8 cellular contexts compared by ENCODE assay signal in genomic region chr1:17011439-17012307, GRCh38. TPM values are rescaled to one million over a fixed set of nuclear protein-coding genes. Genes with fewer than 3 reads are reported as not detected.
DNase-seq lines count a peak whose midpoint lies in the region; ATAC-seq and TF ChIP-seq lines count a peak whose summit lies in the region.

TSS of gene ATP13A2 (minus strand) at chr1:17011928. CDS start at chr1:17011738, 190 bp downstream.

- H3K9ac ChIP-seq in Karpas-422 (ENCODE audit: low read length): peak within 1 kb of the TSS; percentile 78
- peak within 1 kb of the TSS; percentile 51 to 77 for H3K9ac ChIP-seq in stomach smooth muscle (ENCODE audit: low read length in 2 of 2)

- H3K36me3 Mint-ChIP-seq in neural crest cell (ENCODE audit: low read depth): peaks cover 3% of the 10 kb centered on the region

- no peaks in the 10 kb centered on the region for H3K9me3 Mint-ChIP-seq in neural crest cell

- DNase-seq in DMS53 (lab: John Stamatoyannopoulos, UW) (peak; percentile 96), Karpas-422 (peak; percentile 95), SHP77 (lab: John Stamatoyannopoulos, UW) (peak; percentile 85 to 94), activated gamma-delta T cell treated with Interleukin-2 at 50 U/mL for 16 hours (peak; percentile 78), foreskin fibroblast (peak; percentile 66 to 87), neural crest cell (ENCODE audit: low read depth, low spot score) (peak; percentile 61)

- H3K4me2 ChIP-seq in Karpas-422 (ENCODE audit: low read depth, low read length, poor library complexity, severe bottlenecking): peak within 1 kb of the TSS; percentile 92

- no peaks in the 10 kb centered on the region for H3K79me2 ChIP-seq in Karpas-422 (ENCODE audit: low read length)

- peak; percentile 82 for ATAC-seq in GM21717 (IDR thresholded peaks at IDR 0.05; ENCODE audit: unreplicated experiment)

- peaks cover 22% of the 10 kb centered on the region for H3K4me1 ChIP-seq in Karpas-422 (ENCODE audit: low read length)
- peaks cover 20% of the 10 kb centered on the region for H3K4me1 ChIP-seq in stomach smooth muscle (ENCODE audit: control insufficient read depth, insufficient read depth, low read length)

- H3K4me3 ChIP-seq in Karpas-422 (ENCODE audit: low read length) (peak within 1 kb of the TSS; percentile 96), foreskin fibroblast (ENCODE audit: low read depth in 1 of 2, low read length in 2 of 2) (peak within 1 kb of the TSS; percentile 64 to 69), stomach smooth muscle (ENCODE audit: low read length in 2 of 2) (peak within 1 kb of the TSS; percentile 79 to 83)

- no peaks in the 10 kb centered on the region for H3K9me2 ChIP-seq in Karpas-422 (replicated peaks; ENCODE audit: insufficient read depth, low read length)

- H3K27me3 ChIP-seq in Karpas-422 (ENCODE audit: low read length): no peaks in the 10 kb centered on the region
- no peaks in the 10 kb centered on the region for H3K27me3 ChIP-seq in stomach smooth muscle (ENCODE audit: control insufficient read depth in 1 of 2, insufficient read depth in 2 of 2, low read length in 2 of 2)

- no peak within 1 kb of the TSS for H3K27ac Mint-ChIP-seq in neural crest cell (ENCODE audit: unreplicated experiment)

- H2AFZ ChIP-seq in Karpas-422 (ENCODE audit: low read length): peak within 1 kb of the TSS; percentile 90

- TF ChIP-seq CTCF in foreskin fibroblast (IDR thresholded peaks at IDR 0.05; ENCODE audit: low read depth, low read length): no peak
- no peak for TF ChIP-seq CTCF in neural crest cell (conservative IDR thresholded peaks at IDR 0.05)

- H3K9me3 ChIP-seq in Karpas-422 (ENCODE audit: low read length) (no peaks in the 10 kb centered on the region), stomach smooth muscle (ENCODE audit: control insufficient read depth in 2 of 2, low read length in 2 of 2) (no peaks in the 10 kb centered on the region)

- H3K36me3 ChIP-seq in Karpas-422 (ENCODE audit: insufficient read depth, low read length) (no peaks in the 10 kb centered on the region), stomach smooth muscle (ENCODE audit: control insufficient read depth in 2 of 2, insufficient read depth in 2 of 2, low read length in 2 of 2) (no peaks in the 10 kb centered on the region)

- H3K27ac ChIP-seq in Karpas-422 (ENCODE audit: low read length) (no peak within 1 kb of the TSS), stomach smooth muscle (ENCODE audit: low read length) (no peak within 1 kb of the TSS)

- H4K20me1 ChIP-seq in Karpas-422 (ENCODE audit: insufficient read depth, low read depth, low read length): peaks cover 15% of the 10 kb centered on the region; the same call in 1 of the 2 replicates

- H3K4me3 Mint-ChIP-seq in neural crest cell: peak within 1 kb of the TSS; percentile 90

- peaks cover 25% of the 10 kb centered on the region for H3K4me1 Mint-ChIP-seq in neural crest cell

- H3K27me3 Mint-ChIP-seq in neural crest cell (ENCODE audit: low read depth): peaks cover 7% of the 10 kb centered on the region

RNA-seq across cellular contexts. Expression of gene ATP13A2, which starts in this region (rescaled TPM):
- 13.6 and 24.1 TPM in 2 replicates for total RNA-seq in Karpas-422 (2014; rRNA removed; shearing (Covaris generic); ENCODE audit: low replicate concordance)
- 53.9 and 59.0 TPM in 2 replicates for total RNA-seq in neural crest cell
